Comparison of ENCODE assay signal across 8 cellular contexts in genomic region chr11:85627332-85627997, GRCh38. TPM values are rescaled to one million over a fixed set of nuclear protein-coding genes. Genes with fewer than 3 reads are reported as not detected.
DNase-seq lines count a peak whose midpoint lies in the region; ATAC-seq and TF ChIP-seq lines count a peak whose summit lies in the region.

Gene DLG2, minus strand, starts transcription at chr11:85627344.

- peak within 1 kb of the TSS; percentile 72 for H3K9ac ChIP-seq in BLaER1

- ATAC-seq in GM19397 (IDR thresholded peaks at IDR 0.05; ENCODE audit: unreplicated experiment) = peak; percentile 0
- ATAC-seq in psoas muscle = peak; percentile 55 to 79 (median 61)

- H3K4me3 ChIP-seq in BLaER1 (peak within 1 kb of the TSS; percentile 72), psoas muscle (peak within 1 kb of the TSS; percentile 89)

- WGBS in psoas muscle, 3 donors = 0 to 1% (median 0%) methylated on average over 23 of the region's 23 CpGs

- H3K4me1 ChIP-seq in BLaER1 = peaks cover 32% of the 10 kb centered on the region
- H3K4me1 ChIP-seq in psoas muscle = peaks cover 28% of the 10 kb centered on the region

- H3K27me3 ChIP-seq in BLaER1 = no peaks in the 10 kb centered on the region
- no peaks in the 10 kb centered on the region for H3K27me3 ChIP-seq in psoas muscle (ENCODE audit: insufficient read depth in 3 of 3, low read length in 2 of 3)

- peak within 1 kb of the TSS; percentile 52 for H3K27ac ChIP-seq in BLaER1
- peak within 1 kb of the TSS; percentile 86 for H3K27ac ChIP-seq in psoas muscle

- intact Hi-C loops in psoas muscle (cut with DNase I) = loop anchor here in 1 of 2 donors (5.0 kb wide), 1 partner anchor 35 kb away; no protein-coding TSS in a partner anchor

- H3K36me3 ChIP-seq in BLaER1 (peaks cover 23% of the 10 kb centered on the region; the same call in 1 of the 2 replicates), psoas muscle (ENCODE audit: insufficient read depth in 1 of 2, low read depth in 1 of 2) (peaks cover 0 to 28% of the 10 kb centered on the region in 2 donors)

- H3K9me3 ChIP-seq in BLaER1 (no peaks in the 10 kb centered on the region), psoas muscle (no peaks in the 10 kb centered on the region)

- DNase-seq in NCI-H69 (lab: John Stamatoyannopoulos, UW) (peak; percentile 64), astrocyte of the hippocampus (ENCODE audit: low read depth, low spot score) (peak; percentile 46), hypothalamus (lab: John Stamatoyannopoulos, UW) (peak in 35 of 51 donors; percentile 3 to 88 (median 48)), psoas muscle (no peak), DMS153 (lab: John Stamatoyannopoulos, UW) (no peak), NCI-H2081 treated with DMSO at 0.1 percent for 48 hours (lab: John Stamatoyannopoulos, UW) (no peak)

- H4K20me1 ChIP-seq in BLaER1 = no peaks in the 10 kb centered on the region; the same call in 1 of the 2 replicates

- H3K4me2 ChIP-seq in BLaER1 = peak within 1 kb of the TSS; percentile 93

- no peak for TF ChIP-seq CTCF in psoas muscle (IDR thresholded peaks at IDR 0.05)

RNA-seq across cellular contexts. Expression of gene DLG2, which starts in this region (rescaled TPM):
- 1 to 10 TPM; 3.4 to 5.3 (median 3.8) TPM for total RNA-seq in psoas muscle
- polyA plus RNA-seq in psoas muscle = 1 to 10 TPM in 1 of 3 donors, under 1 TPM in 2; 0.23 to 1.3 (median 0.35) TPM

Comparison
In these comparisons a context has a peak if more than half of its experiments do, and no peak if none do; other contexts are left out.
1. DNase-seq: peak in NCI-H69 (single experiment), astrocyte of the hippocampus (single experiment) and hypothalamus (35 of 51); none in psoas muscle (0 of 2), DMS153 (single experiment) and NCI-H2081 treated with DMSO at 0.1 percent for 48 hours (single experiment).